In the genomic region with DNA sequence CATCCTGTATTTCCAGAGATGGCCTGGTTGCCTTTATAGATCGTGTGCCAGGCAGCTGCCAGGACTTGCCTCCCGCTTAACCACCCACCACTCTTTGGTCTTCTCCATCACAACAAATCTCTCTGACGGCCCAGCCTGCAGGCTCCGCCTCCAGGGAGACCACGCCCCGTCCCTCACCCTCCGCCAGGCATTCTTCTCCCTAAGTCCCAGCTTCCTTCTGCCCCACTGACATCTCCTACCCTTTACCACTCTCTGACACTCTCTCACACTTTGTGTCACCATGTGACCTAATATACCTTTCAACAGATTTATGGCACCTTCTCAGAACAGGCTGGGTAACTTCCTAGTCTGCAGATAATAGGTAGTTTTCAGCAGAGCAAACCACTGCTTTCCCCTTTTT, we compare ENCODE assay signal across 1 cellular context.
TF ChIP-seq lines count a peak whose summit lies in the region.

No MANE protein-coding gene starts in this region.

TF ChIP-seq in H1, 55 proteins besides CTCF, POLR2A, EP300 and RAD21 (continued from another document):
- TF ChIP-seq YY1 (IDR thresholded peaks at IDR 0.05; ENCODE audit: low read depth, low read length) (no peak), HDAC2 (IDR thresholded peaks at IDR 0.05; ENCODE audit: borderline replicate concordance in 1 of 2, low read depth in 2 of 2, low read length in 2 of 2) (no peak)
